Comparison of ENCODE assay signal across 17 cellular contexts in the genomic region with DNA sequence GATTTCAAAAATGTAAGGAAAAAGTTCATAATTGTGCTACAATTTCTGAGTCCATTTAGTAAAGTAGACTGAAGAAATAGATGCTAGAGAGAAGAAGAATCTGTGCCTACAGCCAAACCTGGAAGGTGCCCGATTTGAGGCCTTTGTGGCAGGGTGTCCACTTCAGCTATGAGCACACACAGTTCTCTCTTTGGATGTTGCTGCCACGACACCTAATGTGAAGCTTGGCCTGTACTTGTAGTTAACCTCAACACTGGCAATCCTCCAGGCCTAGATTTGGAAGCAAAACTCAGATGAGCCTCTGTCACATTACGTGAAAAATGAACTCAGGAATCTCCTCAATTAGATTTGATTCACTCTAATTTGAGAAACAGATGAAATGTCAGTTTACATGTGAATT.
DNase-seq lines count a peak whose midpoint lies in the region; ATAC-seq and TF ChIP-seq lines count a peak whose summit lies in the region.
"Had no signal": no experiment of that assay in that cellular context is flagged by ENCODE, and none has a peak within 500 bp of the region (broad histone marks: within the 10 kb centered on the region; RNA-seq: fewer than 3 reads in every experiment).

No MANE protein-coding gene starts in this region.

- H3K9ac ChIP-seq in mesenchymal stem cell (ENCODE audit: low read length): no peak overlapping the region

- no peak for ATAC-seq in HG03095 (IDR thresholded peaks at IDR 0.05; ENCODE audit: unreplicated experiment)
- ATAC-seq: effector memory CD8-positive, alpha-beta T cell had no signal

- H3K9me3 ChIP-seq in mesenchymal stem cell (ENCODE audit: control insufficient read depth, low read length): no peaks in the 10 kb centered on the region

- no peak overlapping the region for H3K4me3 ChIP-seq in mesenchymal stem cell (ENCODE audit: insufficient read depth in 1 of 2, low read depth in 1 of 2, low read length in 2 of 2)

- DNase-seq in H4 (ENCODE audit: low spot score) (peak; percentile 13), NCI-H1105 (lab: John Stamatoyannopoulos, UW) (peak; percentile 54), MCF 10A (ENCODE audit: unreplicated experiment) (peak; percentile 19), mesenchymal stem cell (peak; percentile 14), HuH-7 (ENCODE audit: low spot score) (no peak), NCI-H146 treated with DMSO at 0.1 percent for 48 hours (lab: John Stamatoyannopoulos, UW; ENCODE audit: unreplicated experiment) (no peak)
- DNase-seq: activated CD8-positive, alpha-beta memory T cell treated with anti-CD3 and anti-CD28 coated beads, Interleukin-2, amount 50 U/mL, for 4 hours; activated naive CD4-positive, alpha-beta T cell treated with Interleukin-2 at 50 U/mL for 16 hours; DND-41; effector memory CD8-positive, alpha-beta T cell; foreskin melanocyte; mesendoderm; retina; stimulated activated CD4-positive, alpha-beta T cell treated with anti-CD3 and anti-CD28 coated beads, Interleukin-2, amount 100 ng/mL, for 24 hours had no signal

- no peak overlapping the region for H4K8ac ChIP-seq in mesenchymal stem cell (ENCODE audit: low read length)

- no peak overlapping the region for H2AK5ac ChIP-seq in mesenchymal stem cell (ENCODE audit: low read length, severe bottlenecking)

- no peaks in the 10 kb centered on the region for H3K36me3 ChIP-seq in mesenchymal stem cell (ENCODE audit: control insufficient read depth in 1 of 2, insufficient read depth in 2 of 2, low read depth in 1 of 2, low read length in 2 of 2)

- no peaks in the 10 kb centered on the region for H3K4me1 ChIP-seq in mesenchymal stem cell (ENCODE audit: control insufficient read depth, insufficient read depth, low read depth, low read length)

- H3K4me2 ChIP-seq in mesenchymal stem cell (ENCODE audit: low read length, poor library complexity, severe bottlenecking): no peak overlapping the region

- CTCF ChIA-PET in MCF 10A (lab: Yijun Ruan, JAX): no interaction called here

- H3K9me3 Mint-ChIP-seq in MCF 10A (ENCODE audit: unreplicated experiment): peaks cover 10% of the 10 kb centered on the region

- H2BK12ac ChIP-seq in mesenchymal stem cell (ENCODE audit: low read length in 2 of 2): no peak overlapping the region

- H3K14ac ChIP-seq in mesenchymal stem cell (ENCODE audit: low read length in 2 of 2): no peak overlapping the region

- H3K23ac ChIP-seq in mesenchymal stem cell (ENCODE audit: low read length in 2 of 2): no peak overlapping the region

- no peak overlapping the region for H3K18ac ChIP-seq in mesenchymal stem cell (ENCODE audit: low read depth in 1 of 2, low read length in 2 of 2)

- no peaks in the 10 kb centered on the region for H3K27me3 ChIP-seq in mesenchymal stem cell (ENCODE audit: control insufficient read depth in 1 of 2, insufficient read depth in 1 of 2, low read length in 2 of 2)

- no peak overlapping the region for H2BK120ac ChIP-seq in mesenchymal stem cell (ENCODE audit: low read depth, low read length)

- TF ChIP-seq CTCF in MCF 10A (IDR thresholded peaks at IDR 0.05; ENCODE audit: unreplicated experiment): no peak

- BruUV-seq in MCF 10A (replicated peaks; lab: Mats Ljungman, UMichigan): no TSS peak

- H3K4me3 Mint-ChIP-seq in MCF 10A (ENCODE audit: unreplicated experiment): no peak overlapping the region
- H3K4me3 Mint-ChIP-seq: effector memory CD8-positive, alpha-beta T cell; neural crest cell had no signal

- WGBS in mesenchymal stem cell: 98% methylated on average over 2 of the region's 3 CpGs

- H4K91ac ChIP-seq in mesenchymal stem cell (ENCODE audit: low read length): no peak overlapping the region

- POLR2A ChIA-PET in MCF 10A (lab: Yijun Ruan, JAX): interaction anchor here (0.6 kb wide), 1 partner anchor 1220 kb away, joined by 3 read pairs; no protein-coding TSS in a partner anchor

- no peak overlapping the region for H2BK5ac ChIP-seq in mesenchymal stem cell (ENCODE audit: low read depth, low read length, poor library complexity, severe bottlenecking)

- no peaks in the 10 kb centered on the region for H3K79me1 ChIP-seq in mesenchymal stem cell (replicated peaks; ENCODE audit: low read length, poor library complexity, severe bottlenecking)

- H3K4me1 Mint-ChIP-seq in MCF 10A (ENCODE audit: insufficient read depth, unreplicated experiment): peaks cover 25% of the 10 kb centered on the region
- H3K4me1 Mint-ChIP-seq: neural crest cell had no signal

- H2AFZ ChIP-seq in mesenchymal stem cell (ENCODE audit: low read depth, low read length): no peak overlapping the region

- intact Hi-C loops in MCF 10A (cut with micrococcal nuclease): no loop called here

- H3K27ac ChIP-seq in mesenchymal stem cell (ENCODE audit: low read length, poor library complexity, severe bottlenecking): no peak overlapping the region
- H3K27ac ChIP-seq: C4-2B had no signal

- no peaks in the 10 kb centered on the region for H3K27me3 Mint-ChIP-seq in MCF 10A (ENCODE audit: insufficient read depth, unreplicated experiment)
- H3K27me3 Mint-ChIP-seq: effector memory CD8-positive, alpha-beta T cell had no signal

- H3K4ac ChIP-seq in mesenchymal stem cell (ENCODE audit: low read depth in 1 of 2, low read length in 2 of 2): no peak overlapping the region

- H2BK15ac ChIP-seq in mesenchymal stem cell (ENCODE audit: low read depth, poor library complexity, severe bottlenecking): no peak overlapping the region

- H3K36me3 Mint-ChIP-seq in MCF 10A (ENCODE audit: insufficient read depth, unreplicated experiment): no peaks in the 10 kb centered on the region

- peak overlapping the region; percentile 83 for H3K27ac Mint-ChIP-seq in MCF 10A (ENCODE audit: low read depth, unreplicated experiment)
- H3K27ac Mint-ChIP-seq: effector memory CD8-positive, alpha-beta T cell had no signal

Comparison
In these comparisons a context has a peak if more than half of its experiments do, and no peak if none do; other contexts are left out.
1. DNase-seq: peak in H4 (single experiment), NCI-H1105 (single experiment), MCF 10A (single experiment) and mesenchymal stem cell (single experiment); none in HuH-7 (single experiment) and NCI-H146 treated with DMSO at 0.1 percent for 48 hours (single experiment).